ENCODE assay signal across 8 cellular contexts in the genomic region with DNA sequence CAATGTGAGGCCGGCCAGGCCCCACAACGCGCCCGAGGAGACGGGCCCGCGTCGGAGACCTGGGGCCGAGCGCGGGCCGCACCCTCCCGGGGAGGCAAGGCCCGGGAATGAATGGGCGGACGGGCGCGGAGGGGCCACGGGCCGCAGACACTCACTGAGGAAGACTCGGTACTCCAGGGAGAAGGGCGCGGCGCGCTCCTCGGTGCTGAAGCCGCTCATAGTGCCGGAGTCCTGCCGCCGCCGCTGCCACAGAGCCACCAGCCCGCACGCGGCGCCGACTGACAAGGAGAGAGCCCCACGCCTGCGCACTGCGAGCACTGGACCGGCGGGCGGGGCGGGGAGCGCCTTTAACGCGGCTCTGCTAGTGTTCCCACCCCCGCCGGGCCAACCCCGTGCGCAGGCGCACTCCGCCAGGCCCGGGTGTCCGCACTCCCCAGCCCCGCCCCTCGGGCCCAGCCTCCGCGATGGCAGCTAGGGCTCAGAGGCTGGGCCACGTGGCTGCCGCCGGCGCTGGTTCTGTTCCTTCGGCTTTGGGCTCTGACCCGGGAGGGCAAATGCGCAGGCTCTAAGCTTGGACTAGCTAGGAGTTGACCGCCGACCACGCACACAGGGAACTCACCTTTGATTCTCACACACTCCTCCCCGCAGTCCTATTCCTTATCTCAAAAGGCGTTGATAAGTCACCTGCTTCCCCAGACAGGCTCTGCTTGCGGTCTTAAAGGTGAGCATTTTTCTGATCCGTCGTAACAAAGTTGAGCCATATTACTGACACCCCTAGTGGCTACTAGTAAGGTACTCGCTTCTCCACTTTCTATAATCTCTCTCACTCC. TPM values are rescaled to one million over a fixed set of nuclear protein-coding genes. Genes with fewer than 3 reads are reported as not detected.
DNase-seq lines count a peak whose midpoint lies in the region; ATAC-seq and TF ChIP-seq lines count a peak whose summit lies in the region.

A gene (minus strand): TSS at position 321 of the 830 bp plus-strand sequence. CDS start 102 bp downstream, at position 219.

- ATAC-seq in HG03442 (IDR thresholded peaks at IDR 0.05; ENCODE audit: unreplicated experiment) = peak; percentile 81

- H3K36me3 ChIP-seq in BE2C = peaks cover 25% of the 10 kb centered on the region

- peak; percentile 99 for DNase-seq in BE2C
- DNase-seq in GM19238 (ENCODE audit: insufficient read length, low spot score) = peak; percentile 100
- DNase-seq in NCI-H524 (lab: John Stamatoyannopoulos, UW) = peak; percentile 70 to 87
- DNase-seq in activated CD4-positive, alpha-beta T cell treated with anti-CD3 and anti-CD28 coated beads for 4 hours = peak; percentile 99
- DNase-seq in stimulated activated CD4-positive, alpha-beta T cell treated with anti-CD3 and anti-CD28 coated beads, Interleukin-1b, Interleukin-23, amount 100 ng/mL, for 4 hours (ENCODE audit: low read depth in 2 of 2) = peak; percentile 99

- H3K27ac ChIP-seq in cingulate gyrus (ENCODE audit: low read depth, low read length) (peak within 1 kb of the TSS; percentile 60), layer of hippocampus (ENCODE audit: low read depth, low read length) (peak within 1 kb of the TSS; percentile 71)

- H3K27me3 ChIP-seq in BE2C (no peaks in the 10 kb centered on the region), layer of hippocampus (ENCODE audit: control insufficient read depth, insufficient read depth, low read length) (no peaks in the 10 kb centered on the region)

- peak; percentile 35 for TF ChIP-seq CTCF in BE2C (IDR thresholded peaks at IDR 0.05; ENCODE audit: low read depth, low read length)

- no peaks in the 10 kb centered on the region; the same call in 1 of the 2 replicates for H3K4me1 ChIP-seq in BE2C

- H3K9me3 ChIP-seq in BE2C = no peaks in the 10 kb centered on the region

- peak within 1 kb of the TSS; percentile 99 for H3K4me3 ChIP-seq in BE2C (ENCODE audit: low read depth, low read length)

RNA-seq across cellular contexts. Expression of the gene that starts here (rescaled TPM):
- 158 TPM for polyA plus RNA-seq in BE2C (2012; ENCODE audit: insufficient read depth, insufficient read length, low read depth)

Comparison
In these comparisons a context has a peak if more than half of its experiments do, and no peak if none do; other contexts are left out.
1. Peak in every context shown above with its lines: DNase-seq, ATAC-seq, H3K4me3 ChIP-seq and H3K27ac ChIP-seq.